ENCODE assay signal across 2 cellular contexts in genomic region chr2:8306530-8307351, GRCh38.
TF ChIP-seq lines count a peak whose summit lies in the region.

No MANE protein-coding gene starts in this region.

TF ChIP-seq in IMR-90, 13 proteins besides CTCF, POLR2A, EP300 and RAD21:
- peak; percentile 76 for TF ChIP-seq FOS (IDR thresholded peaks at IDR 0.05; ENCODE audit: low read depth, low read length)
- TF ChIP-seq RCOR1 (IDR thresholded peaks at IDR 0.05; ENCODE audit: insufficient replicate concordance, low read length): no peak
- no peak for TF ChIP-seq MAZ (IDR thresholded peaks at IDR 0.05; ENCODE audit: borderline replicate concordance, low read depth, low read length)
- TF ChIP-seq CHD1 (IDR thresholded peaks at IDR 0.05; ENCODE audit: low read depth, low read length): no peak
- 0 out of 2 replicates have a peak, but pooled peaks have one; percentile 6 for TF ChIP-seq RFX5 (IDR thresholded peaks at IDR 0.05; ENCODE audit: low read depth, low read length)
- no peak for TF ChIP-seq CEBPB (IDR thresholded peaks at IDR 0.05; ENCODE audit: low read depth, low read length)
- TF ChIP-seq BHLHE40 (IDR thresholded peaks at IDR 0.05; ENCODE audit: low read depth, low read length): 0 out of 2 replicates have a peak, but pooled peaks have one; percentile 37

TF ChIP-seq in GM12878, 131 proteins besides CTCF, POLR2A, EP300 and RAD21 (continues in another document):
- TF ChIP-seq MYB (IDR thresholded peaks at IDR 0.05; ENCODE audit: borderline replicate concordance, low read depth, low read length) (no peak), FOXM1 (IDR thresholded peaks at IDR 0.05; ENCODE audit: low read depth, low read length) (peak; percentile 83), GABPA (IDR thresholded peaks at IDR 0.05; ENCODE audit: low read depth) (0 out of 2 replicates have a peak, but pooled peaks have one; percentile 42), IRF4 (IDR thresholded peaks at IDR 0.05; ENCODE audit: low read depth, low read length) (peak; percentile 77), BCL11A (IDR thresholded peaks at IDR 0.05; ENCODE audit: low read depth, low read length) (peak; percentile 37; the same call in 1 of the 2 replicates), TCF7 (IDR thresholded peaks at IDR 0.05; ENCODE audit: borderline replicate concordance) (no peak), NFXL1 (IDR thresholded peaks at IDR 0.05; ENCODE audit: borderline replicate concordance) (no peak), SMAD5 (IDR thresholded peaks at IDR 0.05; ENCODE audit: low read depth) (no peak), ZNF592 (IDR thresholded peaks at IDR 0.05) (no peak), BHLHE40 (IDR thresholded peaks at IDR 0.05; ENCODE audit: borderline replicate concordance in 1 of 2, low read depth in 2 of 2, low read length in 1 of 2) (no peak), RB1 (IDR thresholded peaks at IDR 0.05; ENCODE audit: borderline replicate concordance) (no peak), EED (IDR thresholded peaks at IDR 0.05; ENCODE audit: low read depth) (peak; percentile 74), DPF2 (IDR thresholded peaks at IDR 0.05) (peak; percentile 55; the same call in 1 of the 2 replicates), MTA2 (IDR thresholded peaks at IDR 0.05; ENCODE audit: low read depth) (peak; percentile 28; the same call in 1 of the 2 replicates), ZNF274 (IDR thresholded peaks at IDR 0.05; ENCODE audit: insufficient read depth, insufficient read length) (no peak), CHD2 (IDR thresholded peaks at IDR 0.05; ENCODE audit: borderline replicate concordance, low read depth, low read length) (no peak), CREM (IDR thresholded peaks at IDR 0.05; ENCODE audit: low read depth) (0 out of 2 replicates have a peak, but pooled peaks have one; percentile 21), HDAC2 (IDR thresholded peaks at IDR 0.05) (no peak), BACH1 (IDR thresholded peaks at IDR 0.05; ENCODE audit: borderline replicate concordance) (no peak), REST (IDR thresholded peaks at IDR 0.05; ENCODE audit: low read depth, low read length) (no peak), RUNX3 (IDR thresholded peaks at IDR 0.05; ENCODE audit: low read length) (peak; percentile 62), ELK1 (IDR thresholded peaks at IDR 0.05; ENCODE audit: low read depth, low read length) (no peak), ATF7 (IDR thresholded peaks at IDR 0.05; ENCODE audit: low read depth) (no peak)
- TF ChIP-seq, protein P1, sequence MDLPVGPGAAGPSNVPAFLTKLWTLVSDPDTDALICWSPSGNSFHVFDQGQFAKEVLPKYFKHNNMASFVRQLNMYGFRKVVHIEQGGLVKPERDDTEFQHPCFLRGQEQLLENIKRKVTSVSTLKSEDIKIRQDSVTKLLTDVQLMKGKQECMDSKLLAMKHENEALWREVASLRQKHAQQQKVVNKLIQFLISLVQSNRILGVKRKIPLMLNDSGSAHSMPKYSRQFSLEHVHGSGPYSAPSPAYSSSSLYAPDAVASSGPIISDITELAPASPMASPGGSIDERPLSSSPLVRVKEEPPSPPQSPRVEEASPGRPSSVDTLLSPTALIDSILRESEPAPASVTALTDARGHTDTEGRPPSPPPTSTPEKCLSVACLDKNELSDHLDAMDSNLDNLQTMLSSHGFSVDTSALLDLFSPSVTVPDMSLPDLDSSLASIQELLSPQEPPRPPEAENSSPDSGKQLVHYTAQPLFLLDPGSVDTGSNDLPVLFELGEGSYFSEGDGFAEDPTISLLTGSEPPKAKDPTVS (IDR thresholded peaks at IDR 0.05; ENCODE audit: low read depth, low read length): no peak
- TF ChIP-seq, protein P2, sequence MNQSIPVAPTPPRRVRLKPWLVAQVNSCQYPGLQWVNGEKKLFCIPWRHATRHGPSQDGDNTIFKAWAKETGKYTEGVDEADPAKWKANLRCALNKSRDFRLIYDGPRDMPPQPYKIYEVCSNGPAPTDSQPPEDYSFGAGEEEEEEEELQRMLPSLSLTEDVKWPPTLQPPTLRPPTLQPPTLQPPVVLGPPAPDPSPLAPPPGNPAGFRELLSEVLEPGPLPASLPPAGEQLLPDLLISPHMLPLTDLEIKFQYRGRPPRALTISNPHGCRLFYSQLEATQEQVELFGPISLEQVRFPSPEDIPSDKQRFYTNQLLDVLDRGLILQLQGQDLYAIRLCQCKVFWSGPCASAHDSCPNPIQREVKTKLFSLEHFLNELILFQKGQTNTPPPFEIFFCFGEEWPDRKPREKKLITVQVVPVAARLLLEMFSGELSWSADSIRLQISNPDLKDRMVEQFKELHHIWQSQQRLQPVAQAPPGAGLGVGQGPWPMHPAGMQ (IDR thresholded peaks at IDR 0.05; ENCODE audit: borderline replicate concordance): no peak
- TF ChIP-seq, protein P3, sequence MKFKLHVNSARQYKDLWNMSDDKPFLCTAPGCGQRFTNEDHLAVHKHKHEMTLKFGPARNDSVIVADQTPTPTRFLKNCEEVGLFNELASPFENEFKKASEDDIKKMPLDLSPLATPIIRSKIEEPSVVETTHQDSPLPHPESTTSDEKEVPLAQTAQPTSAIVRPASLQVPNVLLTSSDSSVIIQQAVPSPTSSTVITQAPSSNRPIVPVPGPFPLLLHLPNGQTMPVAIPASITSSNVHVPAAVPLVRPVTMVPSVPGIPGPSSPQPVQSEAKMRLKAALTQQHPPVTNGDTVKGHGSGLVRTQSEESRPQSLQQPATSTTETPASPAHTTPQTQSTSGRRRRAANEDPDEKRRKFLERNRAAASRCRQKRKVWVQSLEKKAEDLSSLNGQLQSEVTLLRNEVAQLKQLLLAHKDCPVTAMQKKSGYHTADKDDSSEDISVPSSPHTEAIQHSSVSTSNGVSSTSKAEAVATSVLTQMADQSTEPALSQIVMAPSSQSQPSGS (IDR thresholded peaks at IDR 0.05; ENCODE audit: low read length): peak; percentile 70; the same call in 1 of the 2 replicates
- TF ChIP-seq, protein P4, sequence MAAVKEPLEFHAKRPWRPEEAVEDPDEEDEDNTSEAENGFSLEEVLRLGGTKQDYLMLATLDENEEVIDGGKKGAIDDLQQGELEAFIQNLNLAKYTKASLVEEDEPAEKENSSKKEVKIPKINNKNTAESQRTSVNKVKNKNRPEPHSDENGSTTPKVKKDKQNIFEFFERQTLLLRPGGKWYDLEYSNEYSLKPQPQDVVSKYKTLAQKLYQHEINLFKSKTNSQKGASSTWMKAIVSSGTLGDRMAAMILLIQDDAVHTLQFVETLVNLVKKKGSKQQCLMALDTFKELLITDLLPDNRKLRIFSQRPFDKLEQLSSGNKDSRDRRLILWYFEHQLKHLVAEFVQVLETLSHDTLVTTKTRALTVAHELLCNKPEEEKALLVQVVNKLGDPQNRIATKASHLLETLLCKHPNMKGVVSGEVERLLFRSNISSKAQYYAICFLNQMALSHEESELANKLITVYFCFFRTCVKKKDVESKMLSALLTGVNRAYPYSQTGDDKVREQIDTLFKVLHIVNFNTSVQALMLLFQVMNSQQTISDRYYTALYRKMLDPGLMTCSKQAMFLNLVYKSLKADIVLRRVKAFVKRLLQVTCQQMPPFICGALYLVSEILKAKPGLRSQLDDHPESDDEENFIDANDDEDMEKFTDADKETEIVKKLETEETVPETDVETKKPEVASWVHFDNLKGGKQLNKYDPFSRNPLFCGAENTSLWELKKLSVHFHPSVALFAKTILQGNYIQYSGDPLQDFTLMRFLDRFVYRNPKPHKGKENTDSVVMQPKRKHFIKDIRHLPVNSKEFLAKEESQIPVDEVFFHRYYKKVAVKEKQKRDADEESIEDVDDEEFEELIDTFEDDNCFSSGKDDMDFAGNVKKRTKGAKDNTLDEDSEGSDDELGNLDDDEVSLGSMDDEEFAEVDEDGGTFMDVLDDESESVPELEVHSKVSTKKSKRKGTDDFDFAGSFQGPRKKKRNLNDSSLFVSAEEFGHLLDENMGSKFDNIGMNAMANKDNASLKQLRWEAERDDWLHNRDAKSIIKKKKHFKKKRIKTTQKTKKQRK (IDR thresholded peaks at IDR 0.05; ENCODE audit: low read depth, low read length): no peak
- TF ChIP-seq, protein P5, sequence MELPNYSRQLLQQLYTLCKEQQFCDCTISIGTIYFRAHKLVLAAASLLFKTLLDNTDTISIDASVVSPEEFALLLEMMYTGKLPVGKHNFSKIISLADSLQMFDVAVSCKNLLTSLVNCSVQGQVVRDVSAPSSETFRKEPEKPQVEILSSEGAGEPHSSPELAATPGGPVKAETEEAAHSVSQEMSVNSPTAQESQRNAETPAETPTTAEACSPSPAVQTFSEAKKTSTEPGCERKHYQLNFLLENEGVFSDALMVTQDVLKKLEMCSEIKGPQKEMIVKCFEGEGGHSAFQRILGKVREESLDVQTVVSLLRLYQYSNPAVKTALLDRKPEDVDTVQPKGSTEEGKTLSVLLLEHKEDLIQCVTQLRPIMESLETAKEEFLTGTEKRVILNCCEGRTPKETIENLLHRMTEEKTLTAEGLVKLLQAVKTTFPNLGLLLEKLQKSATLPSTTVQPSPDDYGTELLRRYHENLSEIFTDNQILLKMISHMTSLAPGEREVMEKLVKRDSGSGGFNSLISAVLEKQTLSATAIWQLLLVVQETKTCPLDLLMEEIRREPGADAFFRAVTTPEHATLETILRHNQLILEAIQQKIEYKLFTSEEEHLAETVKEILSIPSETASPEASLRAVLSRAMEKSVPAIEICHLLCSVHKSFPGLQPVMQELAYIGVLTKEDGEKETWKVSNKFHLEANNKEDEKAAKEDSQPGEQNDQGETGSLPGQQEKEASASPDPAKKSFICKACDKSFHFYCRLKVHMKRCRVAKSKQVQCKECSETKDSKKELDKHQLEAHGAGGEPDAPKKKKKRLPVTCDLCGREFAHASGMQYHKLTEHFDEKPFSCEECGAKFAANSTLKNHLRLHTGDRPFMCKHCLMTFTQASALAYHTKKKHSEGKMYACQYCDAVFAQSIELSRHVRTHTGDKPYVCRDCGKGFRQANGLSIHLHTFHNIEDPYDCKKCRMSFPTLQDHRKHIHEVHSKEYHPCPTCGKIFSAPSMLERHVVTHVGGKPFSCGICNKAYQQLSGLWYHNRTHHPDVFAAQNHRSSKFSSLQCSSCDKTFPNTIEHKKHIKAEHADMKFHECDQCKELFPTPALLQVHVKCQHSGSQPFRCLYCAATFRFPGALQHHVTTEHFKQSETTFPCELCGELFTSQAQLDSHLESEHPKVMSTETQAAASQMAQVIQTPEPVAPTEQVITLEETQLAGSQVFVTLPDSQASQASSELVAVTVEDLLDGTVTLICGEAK (IDR thresholded peaks at IDR 0.05; ENCODE audit: borderline replicate concordance): no peak
- TF ChIP-seq, protein P6, sequence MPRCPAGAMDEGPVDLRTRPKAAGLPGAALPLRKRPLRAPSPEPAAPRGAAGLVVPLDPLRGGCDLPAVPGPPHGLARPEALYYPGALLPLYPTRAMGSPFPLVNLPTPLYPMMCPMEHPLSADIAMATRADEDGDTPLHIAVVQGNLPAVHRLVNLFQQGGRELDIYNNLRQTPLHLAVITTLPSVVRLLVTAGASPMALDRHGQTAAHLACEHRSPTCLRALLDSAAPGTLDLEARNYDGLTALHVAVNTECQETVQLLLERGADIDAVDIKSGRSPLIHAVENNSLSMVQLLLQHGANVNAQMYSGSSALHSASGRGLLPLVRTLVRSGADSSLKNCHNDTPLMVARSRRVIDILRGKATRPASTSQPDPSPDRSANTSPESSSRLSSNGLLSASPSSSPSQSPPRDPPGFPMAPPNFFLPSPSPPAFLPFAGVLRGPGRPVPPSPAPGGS (IDR thresholded peaks at IDR 0.05; ENCODE audit: borderline replicate concordance, insufficient read depth, low read depth, low read length, poor library complexity, severe bottlenecking): no peak
